1 cellular context compared by ENCODE assay signal in genomic region chr12:117090388-117090787, GRCh38.
TF ChIP-seq lines count a peak whose summit lies in the region.

No MANE protein-coding gene starts in this region.

TF ChIP-seq in HepG2, 621 proteins besides CTCF, POLR2A, EP300 and RAD21:
- TF ChIP-seq ZNF646 (CRISPR knock-in tag; IDR thresholded peaks at IDR 0.05) (no peak), NFIC (IDR thresholded peaks at IDR 0.05; ENCODE audit: low read length) (0 out of 2 replicates have a peak, but pooled peaks have one; percentile 6), ZNF207 (IDR thresholded peaks at IDR 0.05; ENCODE audit: borderline replicate concordance) (no peak), ZNF629 (CRISPR knock-in tag; conservative IDR thresholded peaks at IDR 0.05) (peak; percentile 91), ZNF770 (CRISPR knock-in tag; IDR thresholded peaks at IDR 0.05) (no peak), ZMYM3 (CRISPR knock-in tag; IDR thresholded peaks at IDR 0.05) (0 out of 2 replicates have a peak, but pooled peaks have one; percentile 12), KDM1A (CRISPR knock-in tag; IDR thresholded peaks at IDR 0.05) (peak; percentile 56; the same call in 1 of the 2 replicates), GPBP1L1 (CRISPR knock-in tag; IDR thresholded peaks at IDR 0.05) (no peak), CREB1 (IDR thresholded peaks at IDR 0.05) (no peak), CREB1 (CRISPR knock-in tag; IDR thresholded peaks at IDR 0.05) (0 out of 2 replicates have a peak, but pooled peaks have one; percentile 10)
TF ChIP-seq in HepG2: peak in this region for 5.
